Comparison of ENCODE assay signal across 8 cellular contexts in genomic region chr17:58352018-58352842, GRCh38. TPM values are rescaled to one million over a fixed set of nuclear protein-coding genes. Genes with fewer than 3 reads are reported as not detected.
A peak's percentile ranks its signal among the peaks of the same experiment; 100 is the strongest.
DNase-seq lines count a peak whose midpoint lies in the region; ATAC-seq and TF ChIP-seq lines count a peak whose summit lies in the region.

TSS of gene SUPT4H1 (minus strand) at chr17:58352201. CDS start at chr17:58352135, 66 bp downstream.

- CTCF ChIA-PET in PC-3 (lab: Charles Lee) = interaction anchor here (0.5 to 2.4 kb wide), 5 partner anchors 35 to 167 kb away, joined by 3 to 41 read pairs (median 11); partner anchors contain the start of gene RNF43

- H3K4me3 ChIP-seq in PC-3 (ENCODE audit: low read length) (peak within 1 kb of the TSS; percentile 97), epithelial cell of proximal tubule (ENCODE audit: low read depth, low read length) (peak within 1 kb of the TSS; percentile 94), mucosa of rectum (ENCODE audit: low read length in 2 of 2) (peak within 1 kb of the TSS; percentile 95 to 100)

- H3K9ac ChIP-seq in PC-3 (ENCODE audit: low read length) = peak within 1 kb of the TSS; percentile 94
- H3K9ac ChIP-seq in mucosa of rectum (ENCODE audit: low read depth in 1 of 2, low read length in 2 of 2) = peak within 1 kb of the TSS; percentile 94 to 98

- H3K9me3 ChIP-seq in PC-3 (ENCODE audit: low read length) = no peaks in the 10 kb centered on the region
- H3K9me3 ChIP-seq in mucosa of rectum (ENCODE audit: control insufficient read depth in 2 of 2, low read length in 2 of 2) = no peaks in the 10 kb centered on the region

- no peaks in the 10 kb centered on the region for H3K9me2 ChIP-seq in PC-3 (replicated peaks; ENCODE audit: low read length)

- peak within 1 kb of the TSS; percentile 82 for H2AFZ ChIP-seq in PC-3 (ENCODE audit: low read length)

- H3K27me3 Mint-ChIP-seq in IgD-negative memory B cell = no peaks in the 10 kb centered on the region
- H3K27me3 Mint-ChIP-seq in activated T-cell treated with anti-CD3 and anti-CD28 coated beads, Interleukin-2, amount 50 U/mL, for 24 hours = no peaks in the 10 kb centered on the region

- peak within 1 kb of the TSS; percentile 98 to 100 (median 98) for H3K27ac Mint-ChIP-seq in IgD-negative memory B cell
- H3K27ac Mint-ChIP-seq in activated T-cell treated with anti-CD3 and anti-CD28 coated beads, Interleukin-2, amount 50 U/mL, for 24 hours = peak within 1 kb of the TSS; percentile 99

- intact Hi-C loops in PC-3 (cut with micrococcal nuclease) = loop anchor here (1.0 to 10.0 kb wide), 5 partner anchors 28 to 163 kb away; partner anchors contain the start of genes MTMR4 and RNF43

- peak within 1 kb of the TSS; percentile 99 to 100 (median 100) for H3K4me3 Mint-ChIP-seq in IgD-negative memory B cell
- H3K4me3 Mint-ChIP-seq in activated T-cell treated with anti-CD3 and anti-CD28 coated beads, Interleukin-2, amount 50 U/mL, for 24 hours = peak within 1 kb of the TSS; percentile 100

- H3K36me3 ChIP-seq in PC-3 (ENCODE audit: low read depth, low read length) = peaks cover 26% of the 10 kb centered on the region
- H3K36me3 ChIP-seq in mucosa of rectum (ENCODE audit: control insufficient read depth in 2 of 2, insufficient read depth in 2 of 2, low read length in 2 of 2) = peaks cover 39 to 45% of the 10 kb centered on the region in 2 donors

- H3K4me1 Mint-ChIP-seq in IgD-negative memory B cell = peaks cover 20 to 39% (median 33%) of the 10 kb centered on the region in 3 donors
- H3K4me1 Mint-ChIP-seq in activated T-cell treated with anti-CD3 and anti-CD28 coated beads, Interleukin-2, amount 50 U/mL, for 24 hours (ENCODE audit: low read depth) = peaks cover 52% of the 10 kb centered on the region

- DNase-seq in DMS53 (lab: John Stamatoyannopoulos, UW) (peak; percentile 97), PC-3 (peak; percentile 99), epithelial cell of proximal tubule (ENCODE audit: low read depth) (peak; percentile 57)
- DNase-seq in activated T-cell treated with anti-CD3 and anti-CD28 coated beads, Interleukin-2, amount 50 U/mL, for 24 hours = peak; percentile 94
- peak; percentile 93 for DNase-seq in stimulated activated CD8-positive, alpha-beta memory T cell treated with anti-CD3 and anti-CD28 coated beads, Interleukin-4, amount 100 ng/mL, for 48 hours

- H4K20me1 ChIP-seq in PC-3 (ENCODE audit: low read length) = no peaks in the 10 kb centered on the region

- no peaks in the 10 kb centered on the region for H3F3A ChIP-seq in PC-3 (ENCODE audit: low read length, unreplicated experiment)

- H3K27me3 ChIP-seq in PC-3 (ENCODE audit: low read length) (no peaks in the 10 kb centered on the region), mucosa of rectum (ENCODE audit: control insufficient read depth in 2 of 2, insufficient read depth in 2 of 2, low read length in 2 of 2) (no peaks in the 10 kb centered on the region)

- H3K79me2 ChIP-seq in PC-3 (ENCODE audit: low read length) = peaks cover 15% of the 10 kb centered on the region

- H3K27ac ChIP-seq in PC-3 (ENCODE audit: low read length) = peak within 1 kb of the TSS; percentile 63
- H3K27ac ChIP-seq in mucosa of rectum (ENCODE audit: low read depth in 2 of 2, low read length in 2 of 2) = peak within 1 kb of the TSS; percentile 91 to 97

- peak within 1 kb of the TSS; percentile 94 for H3K4me2 ChIP-seq in PC-3 (ENCODE audit: low read length)

- POLR2A ChIA-PET in PC-3 (lab: Charles Lee; ENCODE audit: unreplicated experiment) = interaction anchor here (0.5 to 1.9 kb wide), 13 partner anchors 9 to 1756 kb away, joined by 3 to 34 read pairs (median 3); partner anchors contain the start of genes RNF43 and VEZF1

- ATAC-seq in GM21619 (IDR thresholded peaks at IDR 0.05; ENCODE audit: unreplicated experiment) (peak; percentile 85), PC-3 (peak; percentile 95)

- no peaks in the 10 kb centered on the region for H3K9me3 Mint-ChIP-seq in IgD-negative memory B cell
- no peaks in the 10 kb centered on the region for H3K9me3 Mint-ChIP-seq in activated T-cell treated with anti-CD3 and anti-CD28 coated beads, Interleukin-2, amount 50 U/mL, for 24 hours

- H3K4me1 ChIP-seq in PC-3 (ENCODE audit: insufficient read depth, low read length) (peaks cover 15% of the 10 kb centered on the region), mucosa of rectum (ENCODE audit: control insufficient read depth in 2 of 2, insufficient read depth in 2 of 2, low read length in 2 of 2) (peaks cover 7 to 17% of the 10 kb centered on the region in 2 donors)

- TF ChIP-seq CTCF in PC-3 (conservative IDR thresholded peaks at IDR 0.05; ENCODE audit: low read depth, low read length) (no peak), epithelial cell of proximal tubule (conservative IDR thresholded peaks at IDR 0.05; ENCODE audit: low read depth, low read length) (no peak)

- peaks cover 10% of the 10 kb centered on the region for H3K36me3 Mint-ChIP-seq in IgD-negative memory B cell
- peaks cover 58% of the 10 kb centered on the region for H3K36me3 Mint-ChIP-seq in activated T-cell treated with anti-CD3 and anti-CD28 coated beads, Interleukin-2, amount 50 U/mL, for 24 hours (ENCODE audit: low read depth)

- BruUV-seq in PC-3 (replicated peaks; lab: Mats Ljungman, UMichigan) = TSS peak; percentile 90

RNA-seq across cellular contexts. Expression of gene SUPT4H1, which starts in this region (rescaled TPM):
- polyA plus RNA-seq in IgD-negative memory B cell = 94.2 TPM
- total RNA-seq in PC-3 (2014; rRNA removed) (100.0 and 116 TPM in 2 replicates), epithelial cell of proximal tubule (43.8 and 47.6 TPM in 2 replicates)

Comparison
In these comparisons a context has a peak if more than half of its experiments do, and no peak if none do; other contexts are left out.
1. Peak in every context shown above with its lines: DNase-seq, ATAC-seq, H3K4me3 ChIP-seq and H3K27ac ChIP-seq.